ENCODE assay signal across 9 cellular contexts in genomic region chr12:46342562-46343033, GRCh38. TPM values are rescaled to one million over a fixed set of nuclear protein-coding genes. Genes with fewer than 3 reads are reported as not detected.
A peak's percentile ranks its signal among the peaks of the same experiment; 100 is the strongest.
DNase-seq lines count a peak whose midpoint lies in the region; ATAC-seq, FAIRE-seq and TF ChIP-seq lines count a peak whose summit lies in the region.
"Had no signal": no experiment of that assay in that cellular context is flagged by ENCODE, and none has a peak within 500 bp of the region (broad histone marks: within the 10 kb centered on the region; RNA-seq: fewer than 3 reads in every experiment).

No MANE protein-coding gene starts in this region.

- CTCF ChIA-PET in OCI-LY7 (lab: Charles Lee; ENCODE audit: unreplicated experiment), result no interaction called here

- H3K4me1 ChIP-seq in OCI-LY7 (ENCODE audit: insufficient read depth, low read length, poor library complexity, severe bottlenecking), result no peaks in the 10 kb centered on the region
- no peaks in the 10 kb centered on the region for H3K4me1 ChIP-seq in right lobe of liver

- BruUV-seq in OCI-LY7 (replicated peaks; lab: Mats Ljungman, UMichigan), result no TSS peak

- H3K27me3 ChIP-seq in bronchial epithelial cell (ENCODE audit: control insufficient read depth, insufficient read depth, low read length) (no peaks in the 10 kb centered on the region), right lobe of liver (no peaks in the 10 kb centered on the region)

- intact Hi-C loops in OCI-LY7 (cut with micrococcal nuclease; ENCODE audit: unreplicated experiment) (loop anchor here (2.0 kb wide), 1 partner anchor 678 kb away; no protein-coding TSS in a partner anchor), right lobe of liver (cut with DNase I) (no loop called here)

- TF ChIP-seq CTCF in OCI-LY7 (conservative IDR thresholded peaks at IDR 0.05; ENCODE audit: low read length) (peak; percentile 81), bronchial epithelial cell (IDR thresholded peaks at IDR 0.05; ENCODE audit: insufficient read depth, low read length, severe bottlenecking) (peak; percentile 27), right lobe of liver (IDR thresholded peaks at IDR 0.05) (peak; percentile 62 to 73 (median 65))

- FAIRE-seq in bronchial epithelial cell (lab: Jason Lieb, UNC), result no peak
- FAIRE-seq: colon had no signal

- H3K36me3 ChIP-seq in OCI-LY7 (ENCODE audit: insufficient read depth, low read length), result no peaks in the 10 kb centered on the region
- no peaks in the 10 kb centered on the region for H3K36me3 ChIP-seq in bronchial epithelial cell (ENCODE audit: control insufficient read depth, insufficient read depth, low read length)
- H3K36me3 ChIP-seq in right lobe of liver, result no peaks in the 10 kb centered on the region

- ATAC-seq in right lobe of liver (peak; percentile 86 to 93 (median 88)), GM21528 (IDR thresholded peaks at IDR 0.05; ENCODE audit: low FRiP score, unreplicated experiment) (no peak)

- H3K79me2 ChIP-seq in OCI-LY7 (ENCODE audit: insufficient read depth, low read depth, low read length), result no peaks in the 10 kb centered on the region

- peak; percentile 2 to 30 for DNase-seq in stimulated activated CD4-positive, alpha-beta T cell treated with anti-CD3 and anti-CD28 coated beads, Interleukin-4, amount 100 ng/mL, for 4 hours
- no peak for DNase-seq in stimulated activated CD4-positive, alpha-beta T cell treated with anti-CD3 and anti-CD28 coated beads, Interleukin-2, amount 100 ng/mL, for 48 hours
- DNase-seq in OCI-LY7 (ENCODE audit: low spot score) (peak; percentile 48), bronchial epithelial cell (ENCODE audit: low read depth) (peak; percentile 86), right lobe of liver (no peak), AG08395 (ENCODE audit: low spot score) (no peak), DMS79 (lab: John Stamatoyannopoulos, UW) (no peak)

- POLR2A ChIA-PET in OCI-LY7 (lab: Charles Lee), result interaction anchor here (0.6 kb wide), 2 partner anchors 89 to 533 kb away, joined by 3 to 6 read pairs; no protein-coding TSS in a partner anchor

- H2AFZ ChIP-seq in OCI-LY7 (ENCODE audit: low read length), result no peak overlapping the region

- H4K20me1 ChIP-seq in OCI-LY7 (ENCODE audit: insufficient read depth, low read length), result no peaks in the 10 kb centered on the region

- H3K4me2 ChIP-seq in OCI-LY7 (ENCODE audit: low read length), result no peak overlapping the region

- no peaks in the 10 kb centered on the region for H3K9me3 ChIP-seq in OCI-LY7 (ENCODE audit: low read length)
- no peaks in the 10 kb centered on the region for H3K9me3 ChIP-seq in right lobe of liver

- TF ChIP-seq POLR2A in right lobe of liver (IDR thresholded peaks at IDR 0.05), result no peak

- H3K9me2 ChIP-seq in OCI-LY7 (ENCODE audit: insufficient read depth, low read length), result no peaks in the 10 kb centered on the region

- 24% methylated on average over 3 of the region's 3 CpGs for WGBS in right lobe of liver (ENCODE audit: insufficient coverage, low coverage, low lambda C conversion rate, missing lambda C conversion rate)

- H3K27ac ChIP-seq in OCI-LY7 (ENCODE audit: low read depth, low read length, poor library complexity, severe bottlenecking) (no peak overlapping the region), right lobe of liver (no peak overlapping the region)

- H3K4me3 ChIP-seq in OCI-LY7 (ENCODE audit: low read depth, low read length, poor library complexity, severe bottlenecking), result no peak overlapping the region
- no peak overlapping the region for H3K4me3 ChIP-seq in bronchial epithelial cell (ENCODE audit: low read depth, low read length)
- H3K4me3 ChIP-seq in right lobe of liver, result no peak overlapping the region

RNA-seq across cellular contexts. Expression of gene SLC38A2, which starts 30.0 kb away (rescaled TPM):
- total RNA-seq in OCI-LY7 (2014; rRNA removed; shearing (Covaris generic)), result 66.2 and 70.5 TPM in 2 replicates
- total RNA-seq in OCI-LY7 (2022), result 93.5 and 107 TPM in 2 replicates
- 530 and 1,114 TPM in 2 replicates for total RNA-seq in bronchial epithelial cell
- 100 to 1,000 TPM in 5 of 6 experiments, 10 to 100 TPM in 1; 77.0 to 463 (median 290) TPM for total RNA-seq in right lobe of liver

Comparison
In these comparisons a context has a peak if more than half of its experiments do, and no peak if none do; other contexts are left out.
1. DNase-seq: peak in stimulated activated CD4-positive, alpha-beta T cell treated with anti-CD3 and anti-CD28 coated beads, Interleukin-4, amount 100 ng/mL, for 4 hours (2 of 2), OCI-LY7 (single experiment) and bronchial epithelial cell (single experiment); none in stimulated activated CD4-positive, alpha-beta T cell treated with anti-CD3 and anti-CD28 coated beads, Interleukin-2, amount 100 ng/mL, for 48 hours (0 of 2), right lobe of liver (0 of 3), AG08395 (single experiment) and DMS79 (single experiment).
2. CTCF ChIP-seq: peak in every context shown above with its lines; median percentile 81 in OCI-LY7; 65 in right lobe of liver; 27 in bronchial epithelial cell.